8 cellular contexts compared by ENCODE assay signal in the genomic region with DNA sequence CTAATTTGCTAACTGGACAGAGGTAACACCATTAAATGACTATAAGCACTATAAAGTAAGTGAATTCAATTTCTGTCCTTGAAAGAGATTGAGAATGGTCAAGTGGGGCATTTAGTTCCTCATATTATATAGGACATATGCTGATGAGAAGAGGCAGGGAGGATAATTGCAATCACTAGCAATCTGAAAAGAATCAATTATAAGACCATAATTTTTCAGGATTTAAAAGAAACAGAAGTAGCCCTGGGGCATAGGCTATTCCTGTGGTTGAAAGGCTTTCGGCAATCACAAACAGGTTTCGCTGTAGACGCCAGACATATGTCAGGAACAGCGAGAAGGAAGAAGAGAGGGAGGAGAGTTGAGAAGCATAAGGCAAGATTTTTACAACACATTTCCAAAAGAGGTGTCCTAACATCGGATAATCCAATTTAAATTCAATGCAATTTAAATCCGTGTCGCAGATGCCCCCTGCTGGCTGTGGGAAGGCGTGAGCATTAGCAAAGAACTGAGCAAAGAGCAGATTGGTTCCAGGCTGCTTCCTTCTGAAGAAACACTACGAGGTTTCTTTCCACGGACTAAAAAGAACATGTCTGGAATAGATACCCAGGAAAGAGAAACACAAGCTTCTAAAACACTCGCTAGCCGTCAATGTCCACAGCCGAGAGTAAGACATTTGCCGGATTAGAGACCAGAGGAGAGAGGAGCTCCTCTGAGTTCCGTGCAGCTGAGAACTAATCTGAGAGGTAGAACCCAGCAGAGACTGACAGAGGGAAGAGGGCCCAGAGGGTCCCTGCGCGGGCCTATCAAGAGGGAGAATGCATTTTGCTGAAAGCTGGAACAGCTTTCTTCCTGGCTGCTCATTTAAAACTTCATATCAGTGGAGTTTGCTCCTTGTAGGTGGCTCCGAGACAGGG. TPM values are rescaled to one million over a fixed set of nuclear protein-coding genes. Genes with fewer than 3 reads are reported as not detected.
A peak's percentile ranks its signal among the peaks of the same experiment; 100 is the strongest.
DNase-seq lines count a peak whose midpoint lies in the region; ATAC-seq and TF ChIP-seq lines count a peak whose summit lies in the region.

No MANE protein-coding gene starts in this region.

- H3K27ac ChIP-seq in SK-N-MC = peak overlapping the region; percentile 66

- no peaks in the 10 kb centered on the region for H3K36me3 Mint-ChIP-seq in activated CD4-positive, alpha-beta T cell treated with anti-CD3 and anti-CD28 coated beads for 36 hours (ENCODE audit: low read depth)

- no peaks in the 10 kb centered on the region for H3K36me3 ChIP-seq in SK-N-MC (ENCODE audit: insufficient read depth, low read length)

- intact Hi-C loops in activated CD4-positive, alpha-beta T cell treated with anti-CD3 and anti-CD28 coated beads for 36 hours (cut with DNase I, micrococcal nuclease) = loop anchor here (1.0 to 10.0 kb wide), 8 partner anchors 102 to 328 kb away; no protein-coding TSS in a partner anchor

- no peaks in the 10 kb centered on the region for H3K27me3 Mint-ChIP-seq in activated CD4-positive, alpha-beta T cell treated with anti-CD3 and anti-CD28 coated beads for 36 hours

- in situ Hi-C loops in astrocyte of the spinal cord (cut with HindIII; ENCODE audit: low sequenced_read_pairs) = no loop called here

- H3K9me3 ChIP-seq in SK-N-MC (ENCODE audit: low read depth, low read length) = no peaks in the 10 kb centered on the region

- peak overlapping the region; percentile 66 for H3K9ac ChIP-seq in SK-N-MC (ENCODE audit: insufficient read length)

- H3K4me3 ChIP-seq in NB4 (ENCODE audit: low read depth, low read length) (no peak overlapping the region), SK-N-MC (peak overlapping the region; percentile 68), astrocyte of the spinal cord (ENCODE audit: low read depth, low read length) (no peak overlapping the region)

- CTCF ChIA-PET in activated CD4-positive, alpha-beta T cell treated with anti-CD3 and anti-CD28 coated beads for 36 hours (lab: Charles Lee) = interaction anchor here (0.6 to 4.0 kb wide), 11 partner anchors 29 to 470 kb away, joined by 3 to 18 read pairs (median 3); no protein-coding TSS in a partner anchor

- TF ChIP-seq CTCF in NB4 (IDR thresholded peaks at IDR 0.05; ENCODE audit: low read depth, low read length) (peak; percentile 70), astrocyte of the spinal cord (IDR thresholded peaks at IDR 0.05; ENCODE audit: low read depth, low read length) (peak; percentile 92)

- TF ChIP-seq POLR2A in NB4 (IDR thresholded peaks at IDR 0.05; ENCODE audit: extremely low read depth, insufficient read length) = no peak

- no peaks in the 10 kb centered on the region for H3K4me1 Mint-ChIP-seq in activated CD4-positive, alpha-beta T cell treated with anti-CD3 and anti-CD28 coated beads for 36 hours

- H3K9me3 Mint-ChIP-seq in activated CD4-positive, alpha-beta T cell treated with anti-CD3 and anti-CD28 coated beads for 36 hours (ENCODE audit: low read depth) = no peaks in the 10 kb centered on the region

- POLR2A ChIA-PET in activated CD4-positive, alpha-beta T cell treated with anti-CD3 and anti-CD28 coated beads for 36 hours (lab: Charles Lee) = no interaction called here

- ATAC-seq in activated CD4-positive, alpha-beta T cell treated with anti-CD3 and anti-CD28 coated beads for 36 hours = no peak
- no peak for ATAC-seq in GM19455 (IDR thresholded peaks at IDR 0.05; ENCODE audit: unreplicated experiment)

- DNase-seq in activated CD4-positive, alpha-beta T cell treated with anti-CD3 and anti-CD28 coated beads for 36 hours = peak; percentile 74
- DNase-seq in activated CD4-positive, alpha-beta T cell treated with anti-CD3 and anti-CD28 coated beads for 1 hour = no peak
- DNase-seq in NB4 (ENCODE audit: low read depth) (peak; percentile 53), SK-N-MC (ENCODE audit: low read depth, low spot score) (peak; percentile 48), astrocyte of the spinal cord (ENCODE audit: low read depth, low spot score) (peak; percentile 82), iPS-NIHi11 (ENCODE audit: low spot score) (peak; percentile 57)
- DNase-seq in stimulated activated CD4-positive, alpha-beta T cell treated with anti-CD3 and anti-CD28 coated beads, Interleukin-12 subunit alpha, Interleukin-12 subunit beta, amount 100 ng/mL, for 48 hours (ENCODE audit: low read depth in 2 of 3, low spot score in 1 of 3) = peak; percentile 2 to 42 (median 34)

- no peak overlapping the region for H3K4me3 Mint-ChIP-seq in activated CD4-positive, alpha-beta T cell treated with anti-CD3 and anti-CD28 coated beads for 36 hours

- no peak overlapping the region for H3K27ac Mint-ChIP-seq in activated CD4-positive, alpha-beta T cell treated with anti-CD3 and anti-CD28 coated beads for 36 hours

RNA-seq across cellular contexts. Expression of a gene that starts 27.9 kb away (rescaled TPM):
- total RNA-seq in activated CD4-positive, alpha-beta T cell treated with anti-CD3 and anti-CD28 coated beads for 36 hours = 1 to 10 TPM; 4.1 to 4.4 TPM
